In genomic region chr2:127479866-127480743, GRCh38 we compare ENCODE assay signal across 19 cellular contexts. TPM values are rescaled to one million over a fixed set of nuclear protein-coding genes. Genes with fewer than 3 reads are reported as not detected.
A peak's percentile ranks its signal among the peaks of the same experiment; 100 is the strongest.
DNase-seq lines count a peak whose midpoint lies in the region; TF ChIP-seq lines count a peak whose summit lies in the region.
"Had no signal": no experiment of that assay in that cellular context is flagged by ENCODE, and none has a peak within 500 bp of the region (broad histone marks: within the 10 kb centered on the region; RNA-seq: fewer than 3 reads in every experiment).

No MANE protein-coding gene starts in this region.

- no peak overlapping the region for H2BK120ac ChIP-seq in neuronal stem cell (ENCODE audit: low read depth, low read length)

- no peak overlapping the region for H3K18ac ChIP-seq in neuronal stem cell (ENCODE audit: low read length)

- H2BK5ac ChIP-seq in neuronal stem cell (ENCODE audit: low read length): no peak overlapping the region

- WGBS in neuronal stem cell (ENCODE audit: extremely low coverage in 2 of 2, insufficient read length in 2 of 2, insufficient replicate concordance in 1 of 2), 2 donors: no CpG with 5 or more reads among the region's 8 CpGs

- H3K27ac ChIP-seq in iPS-18a (ENCODE audit: low read length) (peak overlapping the region; percentile 2), neuronal stem cell (replicated peaks; ENCODE audit: low read length) (peak overlapping the region; percentile 29)
- H3K27ac ChIP-seq: body of pancreas, foreskin keratinocyte, pancreas, SJSA1 had no signal

- H3K27me3 ChIP-seq in HAP-1 (ENCODE audit: low read depth) (no peaks in the 10 kb centered on the region), iPS-18a (ENCODE audit: control insufficient read depth, insufficient read depth, low read length) (no peaks in the 10 kb centered on the region), neuronal stem cell (ENCODE audit: control insufficient read depth in 3 of 3, insufficient read depth in 3 of 3, low read depth in 1 of 3, low read length in 3 of 3) (no peaks in the 10 kb centered on the region)
- H3K27me3 ChIP-seq: body of pancreas, foreskin keratinocyte, MG63, pancreas, SJSA1 had no signal

- H3K14ac ChIP-seq in neuronal stem cell (ENCODE audit: low read length): no peak overlapping the region

- H3K4me1 ChIP-seq in HAP-1 (peaks cover 17% of the 10 kb centered on the region), iPS-18a (ENCODE audit: control insufficient read depth, low read depth, low read length) (peaks cover 31% of the 10 kb centered on the region), neuronal stem cell (ENCODE audit: control insufficient read depth in 2 of 2, insufficient read depth in 1 of 2, low read depth in 1 of 2, low read length in 2 of 2) (peaks cover 9 to 24% of the 10 kb centered on the region in 2 donors)
- H3K4me1 ChIP-seq: body of pancreas, foreskin keratinocyte, pancreas, SJSA1 had no signal

- no peak overlapping the region for H2AFZ ChIP-seq in neuronal stem cell (ENCODE audit: low read length)

- H3K9me3 ChIP-seq in HAP-1: no peaks in the 10 kb centered on the region
- no peaks in the 10 kb centered on the region for H3K9me3 ChIP-seq in iPS-18a (ENCODE audit: control insufficient read depth, low read depth, low read length)
- peaks cover 3 to 14% of the 10 kb centered on the region in 2 donors for H3K9me3 ChIP-seq in neuronal stem cell (replicated peaks in 1 of 2; ENCODE audit: control insufficient read depth in 2 of 2, insufficient read depth in 1 of 2, low read depth in 1 of 2, low read length in 2 of 2)
- H3K9me3 ChIP-seq: body of pancreas, MG63, pancreas, SJSA1 had no signal

- H3K9ac ChIP-seq in iPS-18a (ENCODE audit: low read length): peak overlapping the region; percentile 26
- H3K9ac ChIP-seq in neuronal stem cell (ENCODE audit: low read depth, low read length, poor library complexity): no peak overlapping the region

- peak overlapping the region; percentile 21 for H3K4me2 ChIP-seq in neuronal stem cell (ENCODE audit: insufficient read depth, low read length, poor library complexity, severe bottlenecking)

- no peak overlapping the region for H3K4ac ChIP-seq in neuronal stem cell (ENCODE audit: low read length)

- H4K8ac ChIP-seq in neuronal stem cell (ENCODE audit: low read depth, low read length): no peak overlapping the region

- no peak overlapping the region for H2BK15ac ChIP-seq in neuronal stem cell (ENCODE audit: low read length)

- intact Hi-C loops in posterior vena cava (cut with DNase I): loop anchor here (5.0 kb wide), 2 partner anchors 143 to 148 kb away; no protein-coding TSS in a partner anchor

- H3K79me1 ChIP-seq in neuronal stem cell (ENCODE audit: low read depth, low read length): no peaks in the 10 kb centered on the region

- no peak overlapping the region for H4K91ac ChIP-seq in neuronal stem cell (ENCODE audit: low read depth, low read length, poor library complexity)

- DNase-seq in HAP-1 (ENCODE audit: low spot score in 2 of 2) (peak; percentile 63 to 75), astrocyte of the cerebellum (ENCODE audit: low read depth) (peak; percentile 23), neuronal stem cell (ENCODE audit: low spot score) (peak; percentile 57), hippocampal formation (lab: John Stamatoyannopoulos, UW) (no peak), AG08395 (ENCODE audit: low spot score) (no peak), posterior vena cava (ENCODE audit: low spot score) (no peak)
- DNase-seq in activated CD4-positive, alpha-beta T cell treated with anti-CD3 and anti-CD28 coated beads for 1 hour: no peak
- DNase-seq: activated CD8-positive, alpha-beta T cell treated with anti-CD3 and anti-CD28 coated beads, Interleukin-2, amount 10 ng/mL, durations not matched to agents 7 days and 5 days; activated T-cell treated with anti-CD3 and anti-CD28 coated beads, Interleukin-2, amount 50 U/mL, for 72 hours; body of pancreas; Calu3; MG63; pancreas; stimulated activated CD4-positive, alpha-beta T cell treated with anti-CD3 and anti-CD28 coated beads, Interleukin-2, amount 100 ng/mL, for 48 hours had no signal

- H3K4me3 ChIP-seq in HAP-1: no peak overlapping the region
- H3K4me3 ChIP-seq in astrocyte of the cerebellum (ENCODE audit: low read depth, low read length): no peak overlapping the region
- H3K4me3 ChIP-seq in iPS-18a (ENCODE audit: low read length): peak overlapping the region; percentile 34
- H3K4me3 ChIP-seq in neuronal stem cell (ENCODE audit: low read length in 2 of 2): no peak overlapping the region
- H3K4me3 ChIP-seq: body of pancreas, MG63, pancreas, SJSA1 had no signal

- H2BK12ac ChIP-seq in neuronal stem cell (ENCODE audit: low read length): no peak overlapping the region

- no peak overlapping the region for H3K23ac ChIP-seq in neuronal stem cell (ENCODE audit: low read depth, low read length, poor library complexity)

- no peak for TF ChIP-seq CTCF in astrocyte of the cerebellum (IDR thresholded peaks at IDR 0.05; ENCODE audit: low read depth, low read length, missing control alignments)

- no peak overlapping the region for H2AK5ac ChIP-seq in neuronal stem cell (ENCODE audit: low read depth, low read length)

- in situ Hi-C loops in HAP-1 (cut with MboI; ENCODE audit: low sequenced_read_pairs): loop anchor here (10.0 kb wide), 2 partner anchors 165 to 275 kb away; no protein-coding TSS in a partner anchor
- in situ Hi-C loops in astrocyte of the cerebellum (cut with HindIII; ENCODE audit: low sequenced_read_pairs): loop anchor here (5.0 kb wide), 1 partner anchor 128 kb away; no protein-coding TSS in a partner anchor

- H3K36me3 ChIP-seq in HAP-1 (replicated peaks) (peaks cover 46% of the 10 kb centered on the region), iPS-18a (ENCODE audit: control insufficient read depth, low read depth, low read length) (peaks cover 34% of the 10 kb centered on the region), neuronal stem cell (replicated peaks in 1 of 2; ENCODE audit: control insufficient read depth in 2 of 2, insufficient read depth in 2 of 2, low read length in 2 of 2) (peaks cover 13 to 55% of the 10 kb centered on the region in 2 donors)

RNA-seq across cellular contexts. Expression of gene IWS1, which starts 46.2 kb away (rescaled TPM):
- 54.0 TPM for polyA plus RNA-seq in neuronal stem cell (2013, experiment 1 of 2)
- 53.1 TPM for polyA plus RNA-seq in neuronal stem cell (2013, experiment 2 of 2)
- total RNA-seq in posterior vena cava: 10 to 100 TPM; 31.0 to 35.4 TPM

RNA-seq across cellular contexts. Expression of gene MYO7B, which starts 55.4 kb away (rescaled TPM):
- not detected for polyA plus RNA-seq in neuronal stem cell (2013, experiment 1 of 2)
- 0.03 TPM for polyA plus RNA-seq in neuronal stem cell (2013, experiment 2 of 2)
- total RNA-seq in posterior vena cava: under 1 TPM; 0.67 to 0.79 TPM
- total RNA-seq: epithelial cell of proximal tubule, foreskin keratinocyte, G401 had no signal

Comparison
In these comparisons a context has a peak if more than half of its experiments do, and no peak if none do; other contexts are left out.
1. DNase-seq: peak in HAP-1 (2 of 2), astrocyte of the cerebellum (single experiment) and neuronal stem cell (single experiment); none in hippocampal formation (0 of 2), AG08395 (single experiment), posterior vena cava (single experiment) and activated CD4-positive, alpha-beta T cell treated with anti-CD3 and anti-CD28 coated beads for 1 hour (single experiment).